ENCODE assay signal across 35 cellular contexts in genomic region chr10:82856953-82857352, GRCh38.
"Had no signal": no experiment of that assay in that cellular context is flagged by ENCODE, and none has a peak within 500 bp of the region (broad histone marks: within the 10 kb centered on the region; RNA-seq: fewer than 3 reads in every experiment).

No MANE protein-coding gene starts in this region.

- DNase-seq: Karpas-422, Kasumi-1, MG63, MM.1S, MV-4-11, NCI-H1048, NCI-H1092, NCI-H1092 treated with DMSO at 0.1 percent for 48 hours, NCI-H1105, NCI-H1105 treated with DMSO at 0.1 percent for 48 hours, NCI-H1417, NCI-H1417 treated with DMSO at 0.1 percent for 48 hours, NCI-H1436, NCI-H1436 treated with DMSO at 0.1 percent for 48 hours, NCI-H146, NCI-H1694, NCI-H1694 treated with DMSO at 0.1 percent for 48 hours, NCI-H187, NCI-H187 treated with DMSO at 0.1 percent for 48 hours, NCI-H1930, NCI-H2029, NCI-H2029 treated with DMSO at 0.1 percent for 48 hours, NCI-H2081, NCI-H2081 treated with DMSO at 0.1 percent for 48 hours, NCI-H2107, NCI-H2171, NCI-H2171 treated with DMSO at 0.1 percent for 48 hours, NCI-H2227 treated with DMSO at 0.1 percent for 48 hours, NCI-H226, NCI-H345, NCI-H446, NCI-H446 treated with DMSO at 0.1 percent for 48 hours, NCI-H510A, NCI-H510A treated with DMSO at 0.1 percent for 48 hours had no signal

- H3K27ac ChIP-seq: KMS-11 had no signal

- H3K36me3 ChIP-seq: MG63 had no signal

- H3K4me2 ChIP-seq: KMS-11 had no signal

- H3K9me3 ChIP-seq: MG63 had no signal

- H3K4me3 ChIP-seq: MG63 had no signal

- H3K27me3 ChIP-seq: MG63 had no signal

- H3K9ac ChIP-seq: KMS-11 had no signal
